In the genomic region with DNA sequence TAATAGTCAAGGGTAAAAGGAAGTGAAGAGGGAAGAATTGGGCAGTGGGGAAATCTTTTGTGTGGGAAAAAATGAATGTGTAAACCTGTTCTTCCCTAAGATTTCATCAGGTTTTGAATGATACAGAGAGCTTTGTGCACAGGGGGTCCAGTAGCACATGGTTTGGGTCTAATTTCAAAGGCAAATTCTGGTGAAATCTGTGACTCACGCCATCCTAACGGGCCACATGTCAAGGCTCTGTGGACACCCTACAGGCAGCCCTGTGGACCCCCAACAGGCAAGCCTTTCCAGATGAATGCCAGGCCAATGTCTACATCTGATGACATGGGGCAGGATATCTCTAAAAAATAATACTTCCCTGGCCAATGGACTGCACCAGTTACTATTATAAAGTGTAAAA, we compare ENCODE assay signal across 20 cellular contexts.
DNase-seq lines count a peak whose midpoint lies in the region; ATAC-seq and TF ChIP-seq lines count a peak whose summit lies in the region.
"Had no signal": no experiment of that assay in that cellular context is flagged by ENCODE, and none has a peak within 500 bp of the region (broad histone marks: within the 10 kb centered on the region; RNA-seq: fewer than 3 reads in every experiment).

No MANE protein-coding gene starts in this region.

- no peak overlapping the region for H3K27ac ChIP-seq in H9 (ENCODE audit: insufficient read length, low read depth, low read length)
- H3K27ac ChIP-seq in Panc1 (ENCODE audit: low read length) = peak overlapping the region; percentile 82
- H3K27ac ChIP-seq in esophagus muscularis mucosa (replicated peaks in 1 of 4) = no peak overlapping the region
- H3K27ac ChIP-seq: heart left ventricle, testis, vagina had no signal

- H3K79me2 ChIP-seq in H9 (ENCODE audit: insufficient read depth, low read length) = peaks cover 2% of the 10 kb centered on the region; the same call in 1 of the 2 replicates

- H3K4me3 Mint-ChIP-seq in H9 = no peak overlapping the region
- no peak overlapping the region for H3K4me3 Mint-ChIP-seq in neural crest cell
- H3K4me3 Mint-ChIP-seq: activated CD4-positive, alpha-beta memory T cell treated with anti-CD3 and anti-CD28 coated beads, Interleukin-2, amount 10 ng/mL, durations not matched to agents 7 days and 5 days; dendritic cell treated with granulocyte-macrophage colony-stimulating factor and Interleukin-4, amounts not matched to agents 40 ng/mL and 50 ng/mL, for 4 days; HFFc6; stimulated activated naive B cell treated with anti-CD40 and anti-IgM and Interleukin-4, amounts not matched to agents 10 μg/mL and 1 μg/mL and 100 μg/mL, for 72 hours had no signal

- H3K27ac Mint-ChIP-seq in H9 (peak overlapping the region; percentile 10 to 86 (median 31); a peak in 5 of 7 replicates), neural crest cell (ENCODE audit: unreplicated experiment) (peak overlapping the region; percentile 13)
- H3K27ac Mint-ChIP-seq: activated CD4-positive, alpha-beta memory T cell treated with anti-CD3 and anti-CD28 coated beads, Interleukin-2, amount 10 ng/mL, durations not matched to agents 7 days and 5 days; dendritic cell treated with granulocyte-macrophage colony-stimulating factor and Interleukin-4, amounts not matched to agents 40 ng/mL and 50 ng/mL, for 4 days; HFFc6; stimulated activated naive B cell treated with anti-CD40 and anti-IgM and Interleukin-4, amounts not matched to agents 10 μg/mL and 1 μg/mL and 100 μg/mL, for 72 hours had no signal

- H3K9ac ChIP-seq in H9 (ENCODE audit: extremely low read depth, insufficient read length, low read length) = no peak overlapping the region

- H3K9me3 ChIP-seq in H9 (ENCODE audit: control insufficient read depth, low read depth, low read length) = no peaks in the 10 kb centered on the region
- no peaks in the 10 kb centered on the region for H3K9me3 ChIP-seq in Panc1 (ENCODE audit: control insufficient read depth, insufficient read depth, low read depth, low read length)
- no peaks in the 10 kb centered on the region for H3K9me3 ChIP-seq in esophagus muscularis mucosa
- H3K9me3 ChIP-seq: heart left ventricle, left ventricle myocardium inferior, testis, vagina had no signal

- WGBS in H9 (ENCODE audit: extremely low coverage, insufficient read length, low lambda C conversion rate) = no CpG with 5 or more reads among the region's 2 CpGs
- WGBS in esophagus muscularis mucosa = 85% methylated on average over 2 of the region's 2 CpGs

- TF ChIP-seq POLR2A in esophagus muscularis mucosa (IDR thresholded peaks at IDR 0.05; ENCODE audit: low read depth) = no peak

- no peak overlapping the region for H2BK5ac ChIP-seq in H9 (ENCODE audit: insufficient read length, low read length)

- CTCF ChIA-PET in Panc1 (lab: Charles Lee) = no interaction called here

- H4K20me1 ChIP-seq in H9 (ENCODE audit: control insufficient read depth, insufficient read depth, insufficient read length) = no peaks in the 10 kb centered on the region

- H3K4me1 ChIP-seq in H9 (ENCODE audit: insufficient read depth, low read length) (no peaks in the 10 kb centered on the region; the same call in 1 of the 2 replicates), Panc1 (ENCODE audit: control insufficient read depth, insufficient read depth, low read length) (peaks cover 23% of the 10 kb centered on the region), esophagus muscularis mucosa (peaks cover 0 to 18% (median 8%) of the 10 kb centered on the region in 4 donors)
- H3K4me1 ChIP-seq: testis had no signal

- no peak overlapping the region for H3K14ac ChIP-seq in H9 (ENCODE audit: insufficient read depth, low read length)

- H3K27me3 ChIP-seq in H9 (ENCODE audit: insufficient read depth, low read length) (no peaks in the 10 kb centered on the region), Panc1 (ENCODE audit: control insufficient read depth, insufficient read depth, low read length) (no peaks in the 10 kb centered on the region), esophagus muscularis mucosa (no peaks in the 10 kb centered on the region)
- H3K27me3 ChIP-seq: heart left ventricle, testis, vagina had no signal

- H2AK5ac ChIP-seq in H9 (ENCODE audit: insufficient read length, low read length) = peak overlapping the region; percentile 59

- no peak overlapping the region for H2BK120ac ChIP-seq in H9 (ENCODE audit: low read depth, low read length, poor library complexity, severe bottlenecking)

- H3K27me3 Mint-ChIP-seq in H9 (ENCODE audit: low read depth) (no peaks in the 10 kb centered on the region), neural crest cell (ENCODE audit: low read depth) (no peaks in the 10 kb centered on the region)
- H3K27me3 Mint-ChIP-seq: dendritic cell treated with granulocyte-macrophage colony-stimulating factor and Interleukin-4, amounts not matched to agents 40 ng/mL and 50 ng/mL, for 4 days; stimulated activated naive B cell treated with anti-CD40 and anti-IgM and Interleukin-4, amounts not matched to agents 10 μg/mL and 1 μg/mL and 100 μg/mL, for 72 hours had no signal

- no peak overlapping the region for H2BK20ac ChIP-seq in H9 (ENCODE audit: low read depth, low read length, poor library complexity, severe bottlenecking)

- TF ChIP-seq CTCF in H9 (conservative IDR thresholded peaks at IDR 0.05) (no peak), Panc1 (IDR thresholded peaks at IDR 0.05) (no peak), esophagus muscularis mucosa (IDR thresholded peaks at IDR 0.05) (no peak), neural crest cell (conservative IDR thresholded peaks at IDR 0.05) (no peak)

- DNase-seq in H9 (no peak), Panc1 (ENCODE audit: low read depth, low spot score) (no peak), esophagus muscularis mucosa (ENCODE audit: extremely low spot score) (peak; percentile 80), neural crest cell (ENCODE audit: low read depth, low spot score) (no peak), left ventricle myocardium superior (no peak)
- DNase-seq in activated T-cell treated with anti-CD3 and anti-CD28 coated beads, Interleukin-2, amount 50 U/mL, for 1 hour = no peak
- DNase-seq: activated CD4-positive, alpha-beta memory T cell treated with anti-CD3 and anti-CD28 coated beads, Interleukin-2, amount 10 ng/mL, durations not matched to agents 7 days and 5 days; activated CD4-positive, CD25-positive, alpha-beta regulatory T cell; activated effector memory CD4-positive, alpha-beta T cell treated with anti-CD3 and anti-CD28 coated beads, Interleukin-2, amount 50 U/mL, for 16 hours; HFFc6; left ventricle myocardium inferior; NCI-H2171; NCI-H526 treated with DMSO at 0.1 percent for 48 hours; stimulated activated naive B cell treated with anti-CD40 and anti-IgM and Interleukin-4, amounts not matched to agents 10 μg/mL and 1 μg/mL and 100 μg/mL, for 72 hours; testis had no signal

- peaks cover 2% of the 10 kb centered on the region for H3K79me1 ChIP-seq in H9 (ENCODE audit: insufficient read depth, low read depth, low read length, poor library complexity, severe bottlenecking)

- H3T11ph ChIP-seq in H9 (ENCODE audit: low read length) = no peak overlapping the region

- H2BK12ac ChIP-seq in H9 (ENCODE audit: insufficient read length, low read depth, low read length) = no peak overlapping the region

- no peak overlapping the region for H3K4ac ChIP-seq in H9 (ENCODE audit: low read depth, low read length)

- no peak overlapping the region for H3K4me2 ChIP-seq in H9 (ENCODE audit: insufficient read depth, insufficient read length, low read length)

- H3K4me3 ChIP-seq in Panc1 (ENCODE audit: low read depth in 2 of 2, low read length in 2 of 2) (no peak overlapping the region), esophagus muscularis mucosa (no peak overlapping the region)
- H3K4me3 ChIP-seq: heart left ventricle, left ventricle myocardium inferior, testis, vagina had no signal

- no peak overlapping the region for H4K8ac ChIP-seq in H9 (replicated peaks; ENCODE audit: insufficient read length, low read depth, low read length)

- POLR2A ChIA-PET in Panc1 (lab: Charles Lee) = no interaction called here

- H3K36me3 Mint-ChIP-seq in H9 (ENCODE audit: insufficient read depth in 1 of 3, low read depth in 3 of 3) (peaks cover 0 to 7% (median 5%) of the 10 kb centered on the region in 3 experiments; a peak in 2 of 7 replicates), neural crest cell (ENCODE audit: low read depth) (no peaks in the 10 kb centered on the region)
- H3K36me3 Mint-ChIP-seq: stimulated activated naive B cell treated with anti-CD40 and anti-IgM and Interleukin-4, amounts not matched to agents 10 μg/mL and 1 μg/mL and 100 μg/mL, for 72 hours had no signal

- TF ChIP-seq EP300 in esophagus muscularis mucosa (IDR thresholded peaks at IDR 0.05) = no peak

- no TSS peak for BruUV-seq in Panc1 (replicated peaks; lab: Mats Ljungman, UMichigan)

- H2BK15ac ChIP-seq in H9 (ENCODE audit: low read depth, low read length) = no peak overlapping the region

- in situ Hi-C loops in Panc1 (cut with HindIII; ENCODE audit: low pct_unique_long_range_greater_than_20kb, low sequenced_read_pairs) = no loop called here

- ATAC-seq in Panc1 = no peak
- no peak for ATAC-seq in HG03469 (IDR thresholded peaks at IDR 0.05; ENCODE audit: unreplicated experiment)
- no peak for ATAC-seq in left ventricle myocardium superior
- ATAC-seq: HepG2; stimulated activated naive B cell treated with anti-CD40 and anti-IgM and Interleukin-4, amounts not matched to agents 10 μg/mL and 1 μg/mL and 100 μg/mL, for 72 hours had no signal

- peaks cover 25 to 42% of the 10 kb centered on the region in 2 experiments for H3K4me1 Mint-ChIP-seq in H9
- H3K4me1 Mint-ChIP-seq in neural crest cell = peaks cover 44% of the 10 kb centered on the region
- H3K4me1 Mint-ChIP-seq: activated CD4-positive, alpha-beta memory T cell treated with anti-CD3 and anti-CD28 coated beads, Interleukin-2, amount 10 ng/mL, durations not matched to agents 7 days and 5 days; stimulated activated naive B cell treated with anti-CD40 and anti-IgM and Interleukin-4, amounts not matched to agents 10 μg/mL and 1 μg/mL and 100 μg/mL, for 72 hours had no signal

- no peak overlapping the region for H3K23ac ChIP-seq in H9 (ENCODE audit: insufficient read length, low read depth, low read length)

- no peaks in the 10 kb centered on the region for H3K9me3 Mint-ChIP-seq in H9
- H3K9me3 Mint-ChIP-seq in neural crest cell = peaks cover 3% of the 10 kb centered on the region
- H3K9me3 Mint-ChIP-seq: activated CD4-positive, alpha-beta memory T cell treated with anti-CD3 and anti-CD28 coated beads, Interleukin-2, amount 10 ng/mL, durations not matched to agents 7 days and 5 days; dendritic cell treated with granulocyte-macrophage colony-stimulating factor and Interleukin-4, amounts not matched to agents 40 ng/mL and 50 ng/mL, for 4 days; HFFc6; stimulated activated naive B cell treated with anti-CD40 and anti-IgM and Interleukin-4, amounts not matched to agents 10 μg/mL and 1 μg/mL and 100 μg/mL, for 72 hours had no signal

- H4K91ac ChIP-seq in H9 (ENCODE audit: insufficient read length, low read depth, low read length) = no peak overlapping the region

- H4K5ac ChIP-seq in H9 (ENCODE audit: insufficient read length, low read depth, low read length) = no peak overlapping the region

- intact Hi-C loops in Panc1 (cut with micrococcal nuclease; ENCODE audit: unreplicated experiment) (no loop called here), esophagus muscularis mucosa (cut with DNase I) (no loop called here), left ventricle myocardium superior (cut with micrococcal nuclease) (no loop called here)

- no peak overlapping the region for H3K56ac ChIP-seq in H9 (ENCODE audit: insufficient read length, low read depth, low read length)

- no peaks in the 10 kb centered on the region for H3K36me3 ChIP-seq in Panc1 (ENCODE audit: control insufficient read depth, insufficient read depth, low read length)
- no peaks in the 10 kb centered on the region for H3K36me3 ChIP-seq in esophagus muscularis mucosa
- H3K36me3 ChIP-seq: heart left ventricle, left ventricle myocardium inferior, vagina had no signal

- no peak overlapping the region for H2AFZ ChIP-seq in H9 (ENCODE audit: low read length)

- H3K18ac ChIP-seq in H9 (ENCODE audit: insufficient read length, low read depth, low read length) = no peak overlapping the region

- no peaks in the 10 kb centered on the region for H3K23me2 ChIP-seq in H9 (ENCODE audit: insufficient read length, low read depth, low read length, poor library complexity, severe bottlenecking)
